In the genomic region with DNA sequence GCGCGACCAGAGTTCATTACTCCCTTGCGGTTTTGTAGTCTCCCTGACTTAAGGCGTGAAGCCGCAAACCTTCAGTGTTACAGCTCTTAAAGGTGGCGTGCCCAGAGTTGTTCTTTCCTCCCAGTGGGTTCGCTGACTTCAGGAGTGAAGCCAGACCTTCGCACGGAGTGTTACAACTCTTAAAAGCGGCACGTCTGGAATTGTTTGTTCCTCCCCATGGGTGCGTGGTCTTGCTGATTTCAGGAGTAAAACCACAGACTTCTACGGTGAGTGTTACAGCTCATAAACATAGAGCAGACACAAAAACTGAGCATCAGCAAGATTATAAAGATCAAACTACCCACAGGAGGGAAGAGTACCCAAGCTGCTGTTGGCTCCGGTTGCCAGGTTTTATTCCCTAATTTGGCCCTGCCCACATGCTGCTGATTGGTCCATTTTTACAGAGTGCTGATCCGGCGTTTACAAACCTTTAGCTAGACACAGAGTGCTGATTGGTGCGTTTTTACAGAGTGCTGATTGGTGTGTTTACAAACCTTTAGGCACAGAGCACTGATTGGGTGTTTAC, we compare ENCODE assay signal across 13 cellular contexts. TPM values are rescaled to one million over a fixed set of nuclear protein-coding genes. Genes with fewer than 3 reads are reported as not detected.
DNase-seq lines count a peak whose midpoint lies in the region; ATAC-seq and TF ChIP-seq lines count a peak whose summit lies in the region.
"Had no signal": no experiment of that assay in that cellular context is flagged by ENCODE, and none has a peak within 500 bp of the region (broad histone marks: within the 10 kb centered on the region; RNA-seq: fewer than 3 reads in every experiment).

No MANE protein-coding gene starts in this region.

- peak; percentile 50; the same call in 2 of the 3 replicates for ATAC-seq in DND-41 (ENCODE audit: insufficient read depth, low read depth)
- no peak for ATAC-seq in GM21367 (IDR thresholded peaks at IDR 0.05; ENCODE audit: unreplicated experiment)
- ATAC-seq: left colon; naive thymus-derived CD8-positive, alpha-beta T cell had no signal

- H3K79me2 ChIP-seq in DND-41 (ENCODE audit: insufficient read depth, low read length) (peaks cover 1% of the 10 kb centered on the region; the same call in 1 of the 2 replicates), parathyroid adenoma (no peaks in the 10 kb centered on the region)

- H3K27me3 ChIP-seq in DND-41 (ENCODE audit: insufficient read depth, low read length, poor library complexity) (no peaks in the 10 kb centered on the region), parathyroid adenoma (ENCODE audit: control insufficient read depth, insufficient read depth, low read length) (no peaks in the 10 kb centered on the region)

- no peak overlapping the region for H2AFZ ChIP-seq in DND-41 (ENCODE audit: low read depth, low read length)
- H2AFZ ChIP-seq in parathyroid adenoma = peak overlapping the region; percentile 59

- H3K4me3 ChIP-seq in DND-41 (ENCODE audit: low read depth in 1 of 2, low read length in 2 of 2) (no peak overlapping the region), choroid plexus epithelial cell (ENCODE audit: low read depth, low read length) (no peak overlapping the region), parathyroid adenoma (ENCODE audit: low read depth, low read length) (no peak overlapping the region)

- H3K9me3 ChIP-seq in DND-41 (ENCODE audit: insufficient read depth, low read length, severe bottlenecking) = no peaks in the 10 kb centered on the region
- H3K9me3 ChIP-seq in parathyroid adenoma (ENCODE audit: control insufficient read depth, low read length) = no peaks in the 10 kb centered on the region

- H3K27ac ChIP-seq in DND-41 (ENCODE audit: low read length) (no peak overlapping the region), parathyroid adenoma (peak overlapping the region; percentile 59)

- H3K9ac ChIP-seq in DND-41 (ENCODE audit: low read depth, low read length) = no peak overlapping the region
- no peak overlapping the region for H3K9ac ChIP-seq in parathyroid adenoma

- H3K4me2 ChIP-seq in DND-41 (ENCODE audit: insufficient read depth, low read length) (no peak overlapping the region), parathyroid adenoma (ENCODE audit: low read length) (no peak overlapping the region)

- DNase-seq in DND-41 (no peak), M059J (ENCODE audit: low read depth) (peak; percentile 35), choroid plexus epithelial cell (ENCODE audit: low read depth) (peak; percentile 15), AML-193 (lab: John Stamatoyannopoulos, UW) (no peak)
- DNase-seq in activated CD4-positive, alpha-beta T cell treated with anti-CD3 and anti-CD28 coated beads for 1 hour = no peak
- DNase-seq: activated T-cell treated with anti-CD3 and anti-CD28 coated beads, Interleukin-2, amount 50 U/mL, for 72 hours; CD4-positive, alpha-beta memory T cell; Kasumi-1; left colon; naive thymus-derived CD8-positive, alpha-beta T cell; NCI-H2029 had no signal

- H3K36me3 ChIP-seq in DND-41 (ENCODE audit: insufficient read depth, low read length) (peaks cover 47% of the 10 kb centered on the region), parathyroid adenoma (ENCODE audit: control insufficient read depth, insufficient read depth, low read length) (no peaks in the 10 kb centered on the region)

- H3K4me1 ChIP-seq in DND-41 (ENCODE audit: insufficient read depth, low read length) (no peaks in the 10 kb centered on the region), parathyroid adenoma (peaks cover 20% of the 10 kb centered on the region)

- TF ChIP-seq CTCF in DND-41 (IDR thresholded peaks at IDR 0.05; ENCODE audit: borderline replicate concordance, extremely low read depth, low read length, poor library complexity, severe bottlenecking) = no peak
- no peak for TF ChIP-seq CTCF in choroid plexus epithelial cell (conservative IDR thresholded peaks at IDR 0.05; ENCODE audit: low read depth, low read length)
- TF ChIP-seq CTCF in parathyroid adenoma (IDR thresholded peaks at IDR 0.05) = no peak

- H4K20me1 ChIP-seq in DND-41 (ENCODE audit: insufficient read depth, low read length) = no peaks in the 10 kb centered on the region

RNA-seq across cellular contexts. Expression of gene TMEM14C, which starts 10.4 kb away (rescaled TPM):
- total RNA-seq in M059J (2014; rRNA removed; shearing (Covaris generic)) = 158 and 204 TPM in 2 replicates

RNA-seq across cellular contexts. Expression of gene TMEM14B, which starts 14.4 kb away (rescaled TPM):
- total RNA-seq in M059J (2014; rRNA removed; shearing (Covaris generic)) = 176 and 207 TPM in 2 replicates

RNA-seq across cellular contexts. Expression of gene PAK1IP1, which starts 38.5 kb away (rescaled TPM):
- 32.1 and 34.6 TPM in 2 replicates for total RNA-seq in M059J (2014; rRNA removed; shearing (Covaris generic))

RNA-seq across cellular contexts. Expression of gene C6orf52, which starts 38.8 kb away (rescaled TPM):
- total RNA-seq in M059J (2014; rRNA removed; shearing (Covaris generic)) = 0.32 and 0.44 TPM in 2 replicates

Comparison
In these comparisons a context has a peak if more than half of its experiments do, and no peak if none do; other contexts are left out.
1. DNase-seq: peak in M059J (single experiment) and choroid plexus epithelial cell (single experiment); none in DND-41 (single experiment), AML-193 (0 of 2) and activated CD4-positive, alpha-beta T cell treated with anti-CD3 and anti-CD28 coated beads for 1 hour (single experiment).